Comparison of ENCODE assay signal across 8 cellular contexts in genomic region chr16:35431829-35432663, GRCh38.
DNase-seq lines count a peak whose midpoint lies in the region; ATAC-seq and TF ChIP-seq lines count a peak whose summit lies in the region.

No MANE protein-coding gene starts in this region.

- DNase-seq in activated T-cell treated with anti-CD3 and anti-CD28 coated beads for 48 hours (ENCODE audit: low read depth) (peak; percentile 2), cardiac fibroblast (ENCODE audit: low read depth in 2 of 2) (no peak), spleen (no peak)
- no peak for DNase-seq in activated T-cell treated with anti-CD3 and anti-CD28 coated beads, Interleukin-2, amount 50 U/mL, for 1 hour
- no peak for DNase-seq in stimulated activated CD4-positive, alpha-beta T cell treated with anti-CD3 and anti-CD28 coated beads, Interleukin-4, amount 100 ng/mL, for 1 hour

- ATAC-seq in GM19023 (IDR thresholded peaks at IDR 0.05; ENCODE audit: unreplicated experiment) (no peak), HG03095 (IDR thresholded peaks at IDR 0.05; ENCODE audit: unreplicated experiment) (no peak)

- H3K4me3 ChIP-seq in cardiac fibroblast (replicated peaks in 1 of 2; ENCODE audit: low read depth in 2 of 2, low read length in 2 of 2) = no peak overlapping the region
- no peak overlapping the region for H3K4me3 ChIP-seq in spleen

- no peak overlapping the region for H3K27ac ChIP-seq in spleen

- 5 to 9% (median 8%) methylated on average over 2 to 4 of the region's 4 CpGs for WGBS in spleen, 5 donors

- intact Hi-C loops in spleen (cut with DNase I; ENCODE audit: low total_unique reads) = no loop called here

- H3K9me3 ChIP-seq in spleen = peaks cover 0 to 62% (median 22%) of the 10 kb centered on the region in 8 donors

- TF ChIP-seq POLR2A in spleen (IDR thresholded peaks at IDR 0.05) = no peak

- TF ChIP-seq CTCF in LNCAP (IDR thresholded peaks at IDR 0.05) (peak; percentile 91), cardiac fibroblast (IDR thresholded peaks at IDR 0.05; ENCODE audit: low read depth, low read length) (peak; percentile 57), spleen (IDR thresholded peaks at IDR 0.05 in 8 of 11, conservative IDR thresholded peaks at IDR 0.05 in 3 of 11) (peak in 6 of 11 experiments; percentile 10 to 56 (median 42))

- no peaks in the 10 kb centered on the region for H3K27me3 ChIP-seq in spleen (replicated peaks in 1 of 7)

- no peaks in the 10 kb centered on the region for H3K36me3 ChIP-seq in spleen

- H3K4me1 ChIP-seq in spleen = no peaks in the 10 kb centered on the region
